ENCODE assay signal across 7 cellular contexts in genomic region chr9:131382850-131383729, GRCh38. TPM values are rescaled to one million over a fixed set of nuclear protein-coding genes. Genes with fewer than 3 reads are reported as not detected.
DNase-seq lines count a peak whose midpoint lies in the region; ATAC-seq, FAIRE-seq and TF ChIP-seq lines count a peak whose summit lies in the region.

No MANE protein-coding gene starts in this region.

- peak overlapping the region; percentile 52 to 82 (median 70) for H3K27ac ChIP-seq in pancreas

- H3K9me3 ChIP-seq in pancreas = no peaks in the 10 kb centered on the region

- ATAC-seq in pancreas = peak; percentile 96 to 99 (median 98)
- ATAC-seq in GM18909 (IDR thresholded peaks at IDR 0.05; ENCODE audit: poor library complexity, unreplicated experiment) = no peak
- no peak for ATAC-seq in GM19467 (IDR thresholded peaks at IDR 0.05; ENCODE audit: unreplicated experiment)

- no peak for TF ChIP-seq CTCF in pancreas (IDR thresholded peaks at IDR 0.05)

- DNase-seq in HuH-7 (ENCODE audit: low spot score) (peak; percentile 67), RKO (ENCODE audit: low spot score) (peak; percentile 74), fibroblast of peridontal ligament (ENCODE audit: extremely low read depth) (peak; percentile 74), pancreas (peak in 4 of 6 donors; percentile 57 to 78 (median 77))
- DNase-seq in stimulated activated naive CD4-positive, alpha-beta T cell (lab: John Stamatoyannopoulos, UW) = no peak

- peaks cover 4 to 12% (median 5%) of the 10 kb centered on the region in 3 donors for H3K4me1 ChIP-seq in pancreas

- 38% methylated on average over 18 to 19 of the region's 19 CpGs for WGBS in pancreas, 2 donors

- FAIRE-seq in pancreas (lab: Jason Lieb, UNC) = no peak

- intact Hi-C loops in pancreas (cut with DNase I) = no loop called here

- no peaks in the 10 kb centered on the region for H3K27me3 ChIP-seq in pancreas

- H3K4me3 ChIP-seq in pancreas = no peak overlapping the region

- H3K36me3 ChIP-seq in pancreas = no peaks in the 10 kb centered on the region

RNA-seq across cellular contexts. Expression of gene PRRC2B, which starts 10.8 kb away (rescaled TPM):
- total RNA-seq in pancreas = 100 to 1,000 TPM in 2 of 6 donors, 10 to 100 TPM in 4; 67.4 to 132 (median 94.9) TPM
- polyA plus RNA-seq in pancreas = 10 to 100 TPM; 44.8 to 77.9 TPM

Comparison
In these comparisons a context has a peak if more than half of its experiments do, and no peak if none do; other contexts are left out.
1. DNase-seq: peak in HuH-7 (single experiment), RKO (single experiment), fibroblast of peridontal ligament (single experiment) and pancreas (4 of 6); none in stimulated activated naive CD4-positive, alpha-beta T cell (0 of 6).
2. ATAC-seq: peak in pancreas (4 of 4); none in GM18909 (single experiment) and GM19467 (single experiment).